14 cellular contexts compared by ENCODE assay signal in genomic region chr5:173730610-173731302, GRCh38.
DNase-seq lines count a peak whose midpoint lies in the region; ATAC-seq and TF ChIP-seq lines count a peak whose summit lies in the region.
"Had no signal": no experiment of that assay in that cellular context is flagged by ENCODE, and none has a peak within 500 bp of the region (broad histone marks: within the 10 kb centered on the region; RNA-seq: fewer than 3 reads in every experiment).

No MANE protein-coding gene starts in this region.

- DNase-seq in Right ventricle myocardium inferior (ENCODE audit: missing footprints) (no peak), left ventricle myocardium inferior (no peak), neuronal stem cell (ENCODE audit: low spot score) (no peak), COLO829 (ENCODE audit: low spot score) (no peak), NCI-H446 (lab: John Stamatoyannopoulos, UW) (no peak), NCI-H146 treated with DMSO at 0.1 percent for 48 hours (lab: John Stamatoyannopoulos, UW; ENCODE audit: unreplicated experiment) (no peak), testis (no peak)
- DNase-seq: CD4-positive, alpha-beta T cell; Kasumi-1; NCI-H1105 treated with DMSO at 0.1 percent for 48 hours; NCI-H187 treated with DMSO at 0.1 percent for 48 hours; PC-9 had no signal

- intact Hi-C loops in Right ventricle myocardium inferior (cut with DNase I) (no loop called here), left ventricle myocardium inferior (cut with micrococcal nuclease) (no loop called here), testis (cut with DNase I; ENCODE audit: low total_unique reads) (no loop called here)

- peaks cover 2% of the 10 kb centered on the region for H3K79me1 ChIP-seq in neuronal stem cell (ENCODE audit: low read depth, low read length)

- H2BK15ac ChIP-seq in neuronal stem cell (ENCODE audit: low read length): no peak overlapping the region

- H3K4me1 ChIP-seq in left ventricle myocardium inferior: no peaks in the 10 kb centered on the region
- peaks cover 7% of the 10 kb centered on the region in 2 donors for H3K4me1 ChIP-seq in neuronal stem cell (ENCODE audit: control insufficient read depth in 2 of 2, insufficient read depth in 1 of 2, low read depth in 1 of 2, low read length in 2 of 2)
- no peaks in the 10 kb centered on the region for H3K4me1 ChIP-seq in testis

- TF ChIP-seq POLR2A in testis (IDR thresholded peaks at IDR 0.05): no peak

- H3K9ac ChIP-seq in neuronal stem cell (ENCODE audit: low read depth, low read length, poor library complexity): no peak overlapping the region

- H2BK120ac ChIP-seq in neuronal stem cell (ENCODE audit: low read depth, low read length): no peak overlapping the region

- H4K8ac ChIP-seq in neuronal stem cell (ENCODE audit: low read depth, low read length): no peak overlapping the region

- no peak overlapping the region for H2BK5ac ChIP-seq in neuronal stem cell (ENCODE audit: low read length)

- H3K27ac ChIP-seq in left ventricle myocardium inferior (replicated peaks) (no peak overlapping the region), cingulate gyrus (ENCODE audit: low read depth, low read length) (peak overlapping the region; percentile 13), neuronal stem cell (replicated peaks; ENCODE audit: low read length) (no peak overlapping the region), testis (no peak overlapping the region)
- H3K27ac ChIP-seq: PC-9, SK-N-MC had no signal

- H3K9me3 ChIP-seq in left ventricle myocardium inferior (replicated peaks) (peaks cover 5% of the 10 kb centered on the region), neuronal stem cell (replicated peaks in 1 of 2; ENCODE audit: control insufficient read depth in 2 of 2, insufficient read depth in 1 of 2, low read depth in 1 of 2, low read length in 2 of 2) (no peaks in the 10 kb centered on the region), testis (no peaks in the 10 kb centered on the region)

- TF ChIP-seq CTCF in left ventricle myocardium inferior (IDR thresholded peaks at IDR 0.05; ENCODE audit: borderline replicate concordance) (no peak), testis (IDR thresholded peaks at IDR 0.05) (no peak)

- WGBS in neuronal stem cell (ENCODE audit: extremely low coverage in 2 of 2, insufficient read length in 2 of 2, insufficient replicate concordance in 1 of 2), 2 donors: no CpG with 5 or more reads among the region's 15 CpGs
- WGBS in testis, 2 donors: 89 to 92% methylated on average over 15 of the region's 15 CpGs

- no peak overlapping the region for H3K4me3 ChIP-seq in left ventricle myocardium inferior
- H3K4me3 ChIP-seq in neuronal stem cell (ENCODE audit: low read length in 2 of 2): no peak overlapping the region
- no peak overlapping the region for H3K4me3 ChIP-seq in testis
- H3K4me3 ChIP-seq: PC-9, SK-N-MC had no signal

- no peak overlapping the region for H3K4ac ChIP-seq in neuronal stem cell (ENCODE audit: low read length)

- H3K4me2 ChIP-seq in neuronal stem cell (ENCODE audit: insufficient read depth, low read length, poor library complexity, severe bottlenecking): no peak overlapping the region
- H3K4me2 ChIP-seq: PC-9 had no signal

- H3K14ac ChIP-seq in neuronal stem cell (ENCODE audit: low read length): no peak overlapping the region

- no peak overlapping the region for H2AFZ ChIP-seq in neuronal stem cell (ENCODE audit: low read length)
- H2AFZ ChIP-seq: PC-9 had no signal

- H2BK12ac ChIP-seq in neuronal stem cell (ENCODE audit: low read length): no peak overlapping the region

- H3K23ac ChIP-seq in neuronal stem cell (ENCODE audit: low read depth, low read length, poor library complexity): no peak overlapping the region

- H3K36me3 ChIP-seq in left ventricle myocardium inferior: no peaks in the 10 kb centered on the region
- H3K36me3 ChIP-seq in neuronal stem cell (replicated peaks in 1 of 2; ENCODE audit: control insufficient read depth in 2 of 2, insufficient read depth in 2 of 2, low read length in 2 of 2): no peaks in the 10 kb centered on the region
- no peaks in the 10 kb centered on the region for H3K36me3 ChIP-seq in testis (ENCODE audit: low read depth, missing control alignments)

- no peaks in the 10 kb centered on the region for H3K27me3 ChIP-seq in left ventricle myocardium inferior (ENCODE audit: low read depth)
- peaks cover 0 to 31% (median 0%) of the 10 kb centered on the region in 3 experiments for H3K27me3 ChIP-seq in neuronal stem cell (ENCODE audit: control insufficient read depth in 3 of 3, insufficient read depth in 3 of 3, low read depth in 1 of 3, low read length in 3 of 3)
- no peaks in the 10 kb centered on the region for H3K27me3 ChIP-seq in testis

- ATAC-seq in Right ventricle myocardium inferior: peak; percentile 32

- H4K91ac ChIP-seq in neuronal stem cell (ENCODE audit: low read depth, low read length, poor library complexity): no peak overlapping the region

- H3K18ac ChIP-seq in neuronal stem cell (ENCODE audit: low read length): peak overlapping the region; percentile 59

- H2AK5ac ChIP-seq in neuronal stem cell (ENCODE audit: low read depth, low read length): no peak overlapping the region
